16 cellular contexts compared by ENCODE assay signal in the genomic region with DNA sequence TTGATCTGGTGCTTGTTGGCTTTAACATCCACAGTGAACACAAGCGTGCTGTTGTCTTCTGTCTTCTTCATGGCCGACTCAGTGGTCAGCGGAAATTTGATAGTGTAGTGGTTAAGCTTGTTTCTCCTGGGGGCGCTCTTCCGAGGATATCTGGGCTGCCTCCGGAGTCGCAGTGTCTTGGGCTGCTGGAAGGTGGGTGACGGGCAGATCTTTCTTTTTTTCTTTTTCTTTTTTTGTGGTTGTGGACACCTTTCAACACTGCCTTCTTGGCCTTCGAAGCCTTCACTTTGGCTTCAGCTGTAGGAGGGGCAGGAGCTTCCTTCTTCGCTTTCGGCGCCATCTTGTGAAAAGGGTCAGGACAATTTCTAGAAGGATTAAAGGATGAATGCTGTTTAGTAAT.
"Had no signal": no experiment of that assay in that cellular context is flagged by ENCODE, and none has a peak within 500 bp of the region (broad histone marks: within the 10 kb centered on the region; RNA-seq: fewer than 3 reads in every experiment).

No MANE protein-coding gene starts in this region.

- DNase-seq: activated CD4-positive, alpha-beta T cell treated with anti-CD3 and anti-CD28 coated beads, Interleukin-2, amount 10 ng/mL, durations not matched to agents 24 days and 14 days; activated CD8-positive, alpha-beta T cell treated with anti-CD3 and anti-CD28 coated beads for 36 hours; activated naive CD4-positive, alpha-beta T cell treated with Interleukin-2 at 50 U/mL for 16 hours; activated naive CD8-positive, alpha-beta T cell treated with anti-CD3 and anti-CD28 coated beads, Interleukin-2, amount 10 ng/mL, durations not matched to agents 7 days and 5 days; activated T-cell treated with anti-CD3 and anti-CD28 coated beads, Interleukin-2, amount 50 U/mL, for 1 hour; amygdala; body of pancreas; dermis blood vessel endothelial cell; effector memory CD4-positive, alpha-beta T cell; esophagus squamous epithelium; left ventricle myocardium superior; sigmoid colon; stimulated activated CD4-positive, alpha-beta T cell treated with anti-CD3 and anti-CD28 coated beads, Interleukin-4, amount 100 ng/mL, for 4 hours; testis had no signal

- H3K36me3 ChIP-seq: esophagus squamous epithelium, neural progenitor cell, sigmoid colon had no signal

- H3K4me1 ChIP-seq: esophagus squamous epithelium, testis had no signal

- H3K27ac ChIP-seq: body of pancreas, esophagus squamous epithelium, neural progenitor cell, sigmoid colon, testis had no signal

- ATAC-seq: activated CD8-positive, alpha-beta T cell treated with anti-CD3 and anti-CD28 coated beads for 36 hours; body of pancreas; left ventricle myocardium superior; stimulated activated memory B cell treated with anti-CD40 and anti-IgM and Interleukin-4, amounts not matched to agents 10 μg/mL and 1 μg/mL and 100 μg/mL, for 72 hours had no signal

- H3K27me3 ChIP-seq: body of pancreas, esophagus squamous epithelium, neural progenitor cell, sigmoid colon, testis had no signal

- H3K9me3 ChIP-seq: body of pancreas, esophagus squamous epithelium, sigmoid colon, testis had no signal

- H2AFZ ChIP-seq: neural progenitor cell had no signal

- H3K4me2 ChIP-seq: neural progenitor cell had no signal

- H3K4me3 ChIP-seq: body of pancreas, esophagus squamous epithelium, neural progenitor cell, sigmoid colon, testis had no signal
